Comparison of ENCODE assay signal across 10 cellular contexts in genomic region chr4:106208481-106209460, GRCh38.
"Had no signal": no experiment of that assay in that cellular context is flagged by ENCODE, and none has a peak within 500 bp of the region (broad histone marks: within the 10 kb centered on the region; RNA-seq: fewer than 3 reads in every experiment).

No MANE protein-coding gene starts in this region.

- H3K9me3 ChIP-seq: gastroesophageal sphincter, testis had no signal

- H3K27ac ChIP-seq: gastroesophageal sphincter, hepatocyte, SK-N-MC, testis had no signal

- H3K4me2 ChIP-seq: hepatocyte had no signal

- H2AFZ ChIP-seq: hepatocyte had no signal

- DNase-seq: activated CD4-positive, alpha-beta T cell treated with anti-CD3 and anti-CD28 coated beads, Interleukin-2, amount 50 U/mL, for 1 hour; activated effector memory CD4-positive, alpha-beta T cell treated with Interleukin-2 at 50 U/mL for 16 hours; effector CD4-positive, alpha-beta T cell; mammary epithelial cell; stimulated activated CD4-positive, alpha-beta T cell treated with anti-CD3 and anti-CD28 coated beads, Interleukin-4, amount 100 ng/mL, for 1 hour; stimulated activated naive CD8-positive, alpha-beta T cell treated with anti-CD3 and anti-CD28 coated beads, Interleukin-15, amount 100 ng/mL, for 72 hours; testis had no signal

- H3K4me1 ChIP-seq: gastroesophageal sphincter, testis had no signal

- H3K27me3 ChIP-seq: gastroesophageal sphincter, hepatocyte, testis had no signal

- H3K4me3 ChIP-seq: gastroesophageal sphincter, hepatocyte, SK-N-MC, testis had no signal
